Comparison of ENCODE assay signal across 1 cellular context in genomic region chr16:52852978-52853377, GRCh38.
TF ChIP-seq lines count a peak whose summit lies in the region.

No MANE protein-coding gene starts in this region.

TF ChIP-seq in H1, 55 proteins besides CTCF, POLR2A, EP300 and RAD21:
- TF ChIP-seq HDAC6 (IDR thresholded peaks at IDR 0.05; ENCODE audit: low read depth, low read length), result no peak
- TF ChIP-seq CBX8 (IDR thresholded peaks at IDR 0.05; ENCODE audit: borderline replicate concordance, low read depth, low read length), result no peak
- no peak for TF ChIP-seq BRCA1 (IDR thresholded peaks at IDR 0.05; ENCODE audit: low read depth, low read length)
- no peak for TF ChIP-seq FOSL1 (IDR thresholded peaks at IDR 0.05; ENCODE audit: insufficient read depth, low read depth, low read length)
- no peak for TF ChIP-seq CEBPB (IDR thresholded peaks at IDR 0.05; ENCODE audit: low read depth, low read length)
- TF ChIP-seq ASH2L (IDR thresholded peaks at IDR 0.05; ENCODE audit: low read length), result no peak
- no peak for TF ChIP-seq RBBP5 (IDR thresholded peaks at IDR 0.05; ENCODE audit: borderline replicate concordance, low read depth, low read length)
- TF ChIP-seq MAFK (IDR thresholded peaks at IDR 0.05; ENCODE audit: low read depth, low read length), result no peak
- no peak for TF ChIP-seq POU5F1 (IDR thresholded peaks at IDR 0.05; ENCODE audit: low read depth, low read length)
- TF ChIP-seq, protein P1, sequence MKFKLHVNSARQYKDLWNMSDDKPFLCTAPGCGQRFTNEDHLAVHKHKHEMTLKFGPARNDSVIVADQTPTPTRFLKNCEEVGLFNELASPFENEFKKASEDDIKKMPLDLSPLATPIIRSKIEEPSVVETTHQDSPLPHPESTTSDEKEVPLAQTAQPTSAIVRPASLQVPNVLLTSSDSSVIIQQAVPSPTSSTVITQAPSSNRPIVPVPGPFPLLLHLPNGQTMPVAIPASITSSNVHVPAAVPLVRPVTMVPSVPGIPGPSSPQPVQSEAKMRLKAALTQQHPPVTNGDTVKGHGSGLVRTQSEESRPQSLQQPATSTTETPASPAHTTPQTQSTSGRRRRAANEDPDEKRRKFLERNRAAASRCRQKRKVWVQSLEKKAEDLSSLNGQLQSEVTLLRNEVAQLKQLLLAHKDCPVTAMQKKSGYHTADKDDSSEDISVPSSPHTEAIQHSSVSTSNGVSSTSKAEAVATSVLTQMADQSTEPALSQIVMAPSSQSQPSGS (IDR thresholded peaks at IDR 0.05; ENCODE audit: low read length), result no peak
- no peak for TF ChIP-seq CBX5 (IDR thresholded peaks at IDR 0.05; ENCODE audit: low read depth, low read length)
- no peak for TF ChIP-seq NANOG (IDR thresholded peaks at IDR 0.05; ENCODE audit: insufficient read depth, low read depth, low read length, poor library complexity, severe bottlenecking)
- TF ChIP-seq ATF3 (IDR thresholded peaks at IDR 0.05; ENCODE audit: insufficient read depth, low read depth, low read length), result no peak
- TF ChIP-seq SUZ12 (IDR thresholded peaks at IDR 0.05; ENCODE audit: low read length), result no peak
- TF ChIP-seq RFX5 (IDR thresholded peaks at IDR 0.05; ENCODE audit: borderline replicate concordance, low read depth, low read length), result no peak
TF ChIP-seq in H1: peak in this region for 0.
